ENCODE assay signal across 8 cellular contexts in genomic region chrX:67347145-67347544, GRCh38.
"Had no signal": no experiment of that assay in that cellular context is flagged by ENCODE, and none has a peak within 500 bp of the region (broad histone marks: within the 10 kb centered on the region; RNA-seq: fewer than 3 reads in every experiment).

No MANE protein-coding gene starts in this region.

- H3K36me3 ChIP-seq: HAP-1 had no signal

- H3K4me1 ChIP-seq: HAP-1 had no signal

- ATAC-seq: HCT116, K562 had no signal

- FAIRE-seq: K562 had no signal

- H3K4me3 ChIP-seq: HAP-1, K562 had no signal

- H3K9me3 ChIP-seq: HAP-1 had no signal

- DNase-seq: GOT3, H7, HFFc6, IMR-90 had no signal

- H3K27ac ChIP-seq: HL-60 had no signal
